In genomic region chr4:77073981-77074865, GRCh38 we compare ENCODE assay signal across 9 cellular contexts. TPM values are rescaled to one million over a fixed set of nuclear protein-coding genes. Genes with fewer than 3 reads are reported as not detected.
DNase-seq lines count a peak whose midpoint lies in the region; TF ChIP-seq lines count a peak whose summit lies in the region.
"Had no signal": no experiment of that assay in that cellular context is flagged by ENCODE, and none has a peak within 500 bp of the region (broad histone marks: within the 10 kb centered on the region; RNA-seq: fewer than 3 reads in every experiment).

No MANE protein-coding gene starts in this region.

- H3K27ac ChIP-seq in C4-2B (peak overlapping the region; percentile 96), ectodermal cell (ENCODE audit: insufficient read depth, low read depth, low read length, poor library complexity, severe bottlenecking) (no peak overlapping the region), neural progenitor cell (no peak overlapping the region)

- H3K9me3 Mint-ChIP-seq in neural progenitor cell: no peaks in the 10 kb centered on the region
- H3K9me3 Mint-ChIP-seq: activated B cell treated with CpG ODN at 0.5 μM for 24 hours had no signal

- 35 to 36% methylated on average over 11 to 12 of the region's 12 CpGs for WGBS in ectodermal cell, 2 experiments

- H3K4me2 ChIP-seq in neural progenitor cell: peak overlapping the region; percentile 81

- H3K36me3 ChIP-seq in ectodermal cell (ENCODE audit: control insufficient read depth, insufficient read depth, low read length) (no peaks in the 10 kb centered on the region), neural progenitor cell (peaks cover 7% of the 10 kb centered on the region)

- peaks cover 30% of the 10 kb centered on the region for H3K4me1 Mint-ChIP-seq in neural progenitor cell

- no peaks in the 10 kb centered on the region for H3K27me3 ChIP-seq in ectodermal cell (ENCODE audit: control insufficient read depth, insufficient read depth, low read length, poor library complexity, severe bottlenecking)
- no peaks in the 10 kb centered on the region for H3K27me3 ChIP-seq in neural progenitor cell

- H3K36me3 Mint-ChIP-seq in neural progenitor cell: peaks cover 19% of the 10 kb centered on the region

- peaks cover 59% of the 10 kb centered on the region for H4K20me1 ChIP-seq in neural progenitor cell (ENCODE audit: low read depth)

- H3K4me3 Mint-ChIP-seq in neural progenitor cell: no peak overlapping the region
- H3K4me3 Mint-ChIP-seq: activated B cell treated with CpG ODN at 0.5 μM for 24 hours had no signal

- TF ChIP-seq CTCF in C4-2B (conservative IDR thresholded peaks at IDR 0.05) (no peak), neural progenitor cell (IDR thresholded peaks at IDR 0.05) (no peak)

- H3K79me2 ChIP-seq in neural progenitor cell (ENCODE audit: low read depth): peaks cover 89% of the 10 kb centered on the region

- DNase-seq in M059J (ENCODE audit: low read depth): peak; percentile 2
- DNase-seq in neural progenitor cell (ENCODE audit: low spot score): peak; percentile 4
- no peak for DNase-seq in activated CD8-positive, alpha-beta memory T cell treated with anti-CD3 and anti-CD28 coated beads for 24 hours
- DNase-seq in GM19240 (ENCODE audit: insufficient read length, low spot score): no peak
- no peak for DNase-seq in NCI-H2081 treated with DMSO at 0.1 percent for 48 hours (lab: John Stamatoyannopoulos, UW)
- no peak for DNase-seq in mucosa of gallbladder (ENCODE audit: low spot score)
- DNase-seq: activated B cell treated with CpG ODN at 0.5 μM for 24 hours had no signal

- H3K9me3 ChIP-seq in ectodermal cell (ENCODE audit: control insufficient read depth, low read length) (no peaks in the 10 kb centered on the region), neural progenitor cell (ENCODE audit: low read depth) (no peaks in the 10 kb centered on the region)

- H3K27me3 Mint-ChIP-seq in neural progenitor cell (ENCODE audit: insufficient read depth, low read depth): peaks cover 2% of the 10 kb centered on the region
- H3K27me3 Mint-ChIP-seq: activated B cell treated with CpG ODN at 0.5 μM for 24 hours had no signal

- no peak overlapping the region for H2AFZ ChIP-seq in neural progenitor cell (replicated peaks)

- peaks cover 15% of the 10 kb centered on the region for H3F3A ChIP-seq in neural progenitor cell (ENCODE audit: low read depth)

- peak overlapping the region; percentile 75 for H3K27ac Mint-ChIP-seq in neural progenitor cell
- H3K27ac Mint-ChIP-seq: activated B cell treated with CpG ODN at 0.5 μM for 24 hours had no signal

- peak overlapping the region; percentile 81 for H3K4me3 ChIP-seq in ectodermal cell (ENCODE audit: insufficient read depth, low read depth, low read length)
- H3K4me3 ChIP-seq in neural progenitor cell: peak overlapping the region; percentile 88

- peak overlapping the region; percentile 99 for H3K9ac ChIP-seq in neural progenitor cell

- H3K4me1 ChIP-seq in ectodermal cell (ENCODE audit: control insufficient read depth, insufficient read depth, low read length): peaks cover 12% of the 10 kb centered on the region
- H3K4me1 ChIP-seq in neural progenitor cell: peaks cover 36% of the 10 kb centered on the region

RNA-seq across cellular contexts. Expression of gene CCNI, which starts 1.6 kb away (rescaled TPM):
- total RNA-seq in M059J (2014; rRNA removed; shearing (Covaris generic)): 99.7 and 112 TPM in 2 replicates
- polyA plus RNA-seq in ectodermal cell (2013, experiment 1 of 4): 432 TPM
- polyA plus RNA-seq in ectodermal cell (2013, experiment 2 of 4): 493 TPM
- 351 TPM for polyA plus RNA-seq in ectodermal cell (2013, experiment 3 of 4)
- 387 TPM for polyA plus RNA-seq in ectodermal cell (2013, experiment 4 of 4)
- 425 and 511 TPM in 2 replicates for total RNA-seq in neural progenitor cell (ENCODE audit: low replicate concordance)
- total RNA-seq in mucosa of gallbladder: 396 TPM

Comparison
In these comparisons a context has a peak if more than half of its experiments do, and no peak if none do; other contexts are left out.
1. DNase-seq: peak in M059J (single experiment) and neural progenitor cell (single experiment); none in activated CD8-positive, alpha-beta memory T cell treated with anti-CD3 and anti-CD28 coated beads for 24 hours (single experiment), GM19240 (single experiment), NCI-H2081 treated with DMSO at 0.1 percent for 48 hours (single experiment) and mucosa of gallbladder (single experiment).